In genomic region chr2:197183355-197183754, GRCh38 we compare ENCODE assay signal across 18 cellular contexts.
DNase-seq lines count a peak whose midpoint lies in the region; ATAC-seq lines count a peak whose summit lies in the region.
"Had no signal": no experiment of that assay in that cellular context is flagged by ENCODE, and none has a peak within 500 bp of the region (broad histone marks: within the 10 kb centered on the region; RNA-seq: fewer than 3 reads in every experiment).

No MANE protein-coding gene starts in this region.

- no peaks in the 10 kb centered on the region for H3K79me2 ChIP-seq in GM23248 (ENCODE audit: insufficient read depth)

- in situ Hi-C loops in GM23248 (cut with MboI), result no loop called here

- ATAC-seq in activated CD8-positive, alpha-beta T cell treated with anti-CD3 and anti-CD28 coated beads, Interleukin-2, amount 10 ng/mL, durations not matched to agents 7 days and 5 days, result no peak
- ATAC-seq in naive thymus-derived CD8-positive, alpha-beta T cell, result no peak
- no peak for ATAC-seq in HG02588 (IDR thresholded peaks at IDR 0.05; ENCODE audit: unreplicated experiment)
- ATAC-seq: Panc1 had no signal

- peaks cover 70% of the 10 kb centered on the region for H3K36me3 Mint-ChIP-seq in activated CD8-positive, alpha-beta T cell treated with anti-CD3 and anti-CD28 coated beads, Interleukin-2, amount 10 ng/mL, durations not matched to agents 7 days and 5 days (ENCODE audit: low read depth)
- peaks cover 0 to 82% (median 31%) of the 10 kb centered on the region in 3 donors for H3K36me3 Mint-ChIP-seq in naive thymus-derived CD8-positive, alpha-beta T cell

- no peak overlapping the region for H3K4me2 ChIP-seq in GM23248 (ENCODE audit: unreplicated experiment)

- H3K9me2 ChIP-seq in GM23248 (ENCODE audit: insufficient read depth), result no peaks in the 10 kb centered on the region

- DNase-seq in DMS53 (lab: John Stamatoyannopoulos, UW) (peak; percentile 27), DMS53 treated with DMSO at 0.1 percent for 48 hours (lab: John Stamatoyannopoulos, UW; ENCODE audit: unreplicated experiment) (no peak), GM23248 (peak; percentile 34), D341Med (ENCODE audit: low spot score) (no peak), NCI-H2081 (lab: John Stamatoyannopoulos, UW) (no peak)
- DNase-seq in activated CD8-positive, alpha-beta T cell treated with anti-CD3 and anti-CD28 coated beads, Interleukin-2, amount 10 ng/mL, durations not matched to agents 7 days and 5 days, result no peak
- DNase-seq in naive thymus-derived CD8-positive, alpha-beta T cell, result no peak
- DNase-seq: amniotic stem cell, heart left ventricle, kidney, midbrain, NCI-H1417 treated with DMSO at 0.1 percent for 48 hours, NCI-H526 treated with DMSO at 0.1 percent for 48 hours, posterior cingulate gyrus, transverse colon had no signal

- H3K27ac Mint-ChIP-seq in activated CD8-positive, alpha-beta T cell treated with anti-CD3 and anti-CD28 coated beads, Interleukin-2, amount 10 ng/mL, durations not matched to agents 7 days and 5 days, result peak overlapping the region; percentile 4
- H3K27ac Mint-ChIP-seq in naive thymus-derived CD8-positive, alpha-beta T cell, result peak overlapping the region in 7 of 10 donors; percentile 2 to 81 (median 48)

- H3K27me3 ChIP-seq in GM23248 (replicated peaks; ENCODE audit: insufficient read depth), result no peaks in the 10 kb centered on the region
- H3K27me3 ChIP-seq: heart left ventricle, transverse colon had no signal

- H3K4me1 Mint-ChIP-seq in activated CD8-positive, alpha-beta T cell treated with anti-CD3 and anti-CD28 coated beads, Interleukin-2, amount 10 ng/mL, durations not matched to agents 7 days and 5 days (ENCODE audit: low read depth), result peaks cover 45% of the 10 kb centered on the region
- peaks cover 50 to 90% (median 85%) of the 10 kb centered on the region in 4 donors for H3K4me1 Mint-ChIP-seq in naive thymus-derived CD8-positive, alpha-beta T cell

- H3K4me3 ChIP-seq in GM23248, result no peak overlapping the region
- H3K4me3 ChIP-seq: heart left ventricle, transverse colon had no signal

- H3K9me3 Mint-ChIP-seq in activated CD8-positive, alpha-beta T cell treated with anti-CD3 and anti-CD28 coated beads, Interleukin-2, amount 10 ng/mL, durations not matched to agents 7 days and 5 days (ENCODE audit: insufficient read depth), result no peaks in the 10 kb centered on the region
- no peaks in the 10 kb centered on the region for H3K9me3 Mint-ChIP-seq in naive thymus-derived CD8-positive, alpha-beta T cell

- POLR2A ChIA-PET in activated CD8-positive, alpha-beta T cell treated with anti-CD3 and anti-CD28 coated beads, Interleukin-2, amount 10 ng/mL, durations not matched to agents 7 days and 5 days (lab: Charles Lee), result no interaction called here
- POLR2A ChIA-PET in naive thymus-derived CD8-positive, alpha-beta T cell (lab: Charles Lee), result interaction anchor here (0.7 kb wide), 1 partner anchor 183 kb away, joined by 4 read pairs; no protein-coding TSS in a partner anchor

- CTCF ChIA-PET in activated CD8-positive, alpha-beta T cell treated with anti-CD3 and anti-CD28 coated beads, Interleukin-2, amount 10 ng/mL, durations not matched to agents 7 days and 5 days (lab: Charles Lee), result interaction anchor here (1.0 to 3.6 kb wide), 3 partner anchors 8 to 70 kb away, joined by 6 to 26 read pairs (median 21); no protein-coding TSS in a partner anchor

- peaks cover 23% of the 10 kb centered on the region for H3K4me1 ChIP-seq in GM23248 (ENCODE audit: insufficient read depth)

- no peaks in the 10 kb centered on the region for H3K9me3 ChIP-seq in GM23248 (ENCODE audit: low read depth)
- H3K9me3 ChIP-seq: heart left ventricle, transverse colon had no signal

- no peak overlapping the region for H3K9ac ChIP-seq in GM23248

- no peak overlapping the region for H3K27ac ChIP-seq in GM23248
- H3K27ac ChIP-seq: 22Rv1, heart left ventricle, transverse colon had no signal

- no peaks in the 10 kb centered on the region for H4K20me1 ChIP-seq in GM23248 (ENCODE audit: insufficient read depth)

- no peak overlapping the region for H3K4me3 Mint-ChIP-seq in activated CD8-positive, alpha-beta T cell treated with anti-CD3 and anti-CD28 coated beads, Interleukin-2, amount 10 ng/mL, durations not matched to agents 7 days and 5 days
- peak overlapping the region in 1 of 10 donors; percentile 52 for H3K4me3 Mint-ChIP-seq in naive thymus-derived CD8-positive, alpha-beta T cell

- H3K27me3 Mint-ChIP-seq in activated CD8-positive, alpha-beta T cell treated with anti-CD3 and anti-CD28 coated beads, Interleukin-2, amount 10 ng/mL, durations not matched to agents 7 days and 5 days (ENCODE audit: low read depth), result no peaks in the 10 kb centered on the region
- H3K27me3 Mint-ChIP-seq in naive thymus-derived CD8-positive, alpha-beta T cell, result no peaks in the 10 kb centered on the region

- H2AFZ ChIP-seq in GM23248, result no peak overlapping the region

- no peaks in the 10 kb centered on the region for H3K36me3 ChIP-seq in GM23248 (ENCODE audit: low read depth)
- H3K36me3 ChIP-seq: heart left ventricle, transverse colon had no signal

- peaks cover 11% of the 10 kb centered on the region; the same call in 1 of the 2 replicates for H3F3A ChIP-seq in GM23248 (ENCODE audit: insufficient read depth)

Comparison
In these comparisons a context has a peak if more than half of its experiments do, and no peak if none do; other contexts are left out.
1. DNase-seq: peak in DMS53 (single experiment) and GM23248 (single experiment); none in DMS53 treated with DMSO at 0.1 percent for 48 hours (single experiment), activated CD8-positive, alpha-beta T cell treated with anti-CD3 and anti-CD28 coated beads, Interleukin-2, amount 10 ng/mL, durations not matched to agents 7 days and 5 days (single experiment), naive thymus-derived CD8-positive, alpha-beta T cell (0 of 10), D341Med (single experiment) and NCI-H2081 (0 of 2).